ENCODE assay signal across 8 cellular contexts in the genomic region with DNA sequence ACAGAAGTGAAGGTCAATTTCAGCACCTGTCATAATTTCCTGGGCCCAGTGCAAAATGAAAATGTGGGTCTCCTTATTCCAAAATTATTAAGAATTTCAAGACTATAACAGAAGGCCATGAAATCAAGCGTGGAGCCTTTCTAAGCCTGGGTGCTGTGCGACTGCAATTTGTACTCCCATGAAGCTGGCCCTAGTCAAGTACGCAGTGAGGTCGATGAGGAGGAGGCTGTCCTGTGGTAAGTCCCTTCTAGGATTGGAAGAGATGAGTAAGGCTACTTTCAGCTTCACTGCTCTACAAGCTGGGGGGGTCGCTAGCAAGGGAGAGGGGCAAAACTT. TPM values are rescaled to one million over a fixed set of nuclear protein-coding genes. Genes with fewer than 3 reads are reported as not detected.
DNase-seq lines count a peak whose midpoint lies in the region; ATAC-seq and TF ChIP-seq lines count a peak whose summit lies in the region.

No MANE protein-coding gene starts in this region.

- no peak for TF ChIP-seq CTCF in SU-DHL-6 (IDR thresholded peaks at IDR 0.05; ENCODE audit: insufficient read depth, low read length, poor library complexity, severe bottlenecking)
- TF ChIP-seq CTCF in gastrocnemius medialis (IDR thresholded peaks at IDR 0.05 in 4 of 5, conservative IDR thresholded peaks at IDR 0.05 in 1 of 5), result no peak

- no peaks in the 10 kb centered on the region for H3K9me3 ChIP-seq in SU-DHL-6 (ENCODE audit: insufficient read depth, low read length)
- H3K9me3 ChIP-seq in gastrocnemius medialis, result no peaks in the 10 kb centered on the region

- H3K4me2 ChIP-seq in SU-DHL-6 (ENCODE audit: low read depth, low read length, poor library complexity, severe bottlenecking), result peak overlapping the region; percentile 91

- H2AFZ ChIP-seq in SU-DHL-6 (ENCODE audit: low read depth, low read length, severe bottlenecking), result peak overlapping the region; percentile 98

- no peaks in the 10 kb centered on the region for H3K9me2 ChIP-seq in SU-DHL-6 (replicated peaks; ENCODE audit: insufficient read depth, low read length)

- H3K4me1 Mint-ChIP-seq in T-helper 2 cell treated with Interferon-gamma antibody and Interleukin-4, amounts not matched to agents 5 μg/mL and 100 μg/mL, for 36 hours (ENCODE audit: low read depth), result peaks cover 27% of the 10 kb centered on the region

- H3K27me3 ChIP-seq in SU-DHL-6 (ENCODE audit: low read length), result no peaks in the 10 kb centered on the region
- H3K27me3 ChIP-seq in gastrocnemius medialis, result no peaks in the 10 kb centered on the region

- H3K9me3 Mint-ChIP-seq in T-helper 2 cell treated with Interferon-gamma antibody and Interleukin-4, amounts not matched to agents 5 μg/mL and 100 μg/mL, for 36 hours, result no peaks in the 10 kb centered on the region

- no peak for TF ChIP-seq POLR2A in gastrocnemius medialis (IDR thresholded peaks at IDR 0.05)

- peak overlapping the region; percentile 96 for H3K27ac Mint-ChIP-seq in T-helper 2 cell treated with Interferon-gamma antibody and Interleukin-4, amounts not matched to agents 5 μg/mL and 100 μg/mL, for 36 hours

- no peaks in the 10 kb centered on the region for H3F3A ChIP-seq in SU-DHL-6 (ENCODE audit: insufficient read depth)

- H3K27me3 Mint-ChIP-seq in T-helper 2 cell treated with Interferon-gamma antibody and Interleukin-4, amounts not matched to agents 5 μg/mL and 100 μg/mL, for 36 hours (ENCODE audit: low read depth), result no peaks in the 10 kb centered on the region

- in situ Hi-C loops in gastrocnemius medialis (cut with MboI; ENCODE audit: low sequenced_read_pairs in 4 of 4), result no loop called here

- peak; percentile 35 for ATAC-seq in Right ventricle myocardium superior (ENCODE audit: poor library complexity)
- ATAC-seq in gastrocnemius medialis, result peak; percentile 63

- peaks cover 14% of the 10 kb centered on the region for H3K36me3 Mint-ChIP-seq in T-helper 2 cell treated with Interferon-gamma antibody and Interleukin-4, amounts not matched to agents 5 μg/mL and 100 μg/mL, for 36 hours (ENCODE audit: low read depth)

- no peaks in the 10 kb centered on the region for H4K20me1 ChIP-seq in SU-DHL-6 (ENCODE audit: low read depth, low read length)

- H3K4me1 ChIP-seq in gastrocnemius medialis, result peaks cover 16 to 20% of the 10 kb centered on the region in 2 donors

- H3K4me3 ChIP-seq in SU-DHL-6 (ENCODE audit: insufficient read depth, low read length, poor library complexity, severe bottlenecking) (peak overlapping the region; percentile 90), gastrocnemius medialis (peak overlapping the region; percentile 85 to 97 (median 88))

- H3K4me3 Mint-ChIP-seq in T-helper 2 cell treated with Interferon-gamma antibody and Interleukin-4, amounts not matched to agents 5 μg/mL and 100 μg/mL, for 36 hours, result peak overlapping the region; percentile 94

- H3K79me2 ChIP-seq in SU-DHL-6 (ENCODE audit: insufficient read depth, low read length), result peaks cover 32% of the 10 kb centered on the region

- H3K27ac ChIP-seq in SU-DHL-6 (ENCODE audit: low read depth, low read length), result no peak overlapping the region
- H3K27ac ChIP-seq in gastrocnemius medialis, result peak overlapping the region; percentile 86 to 94 (median 90)

- intact Hi-C loops in Right ventricle myocardium superior (cut with DNase I) (no loop called here), gastrocnemius medialis (cut with DNase I; ENCODE audit: low total_unique reads) (loop anchor here (2.0 kb wide), 1 partner anchor 30 kb away; a partner anchor contains a TSS)

- H3K9ac ChIP-seq in SU-DHL-6 (ENCODE audit: low read length), result peak overlapping the region; percentile 88; the same call in 1 of the 2 replicates

- no peak for DNase-seq in T-helper 2 cell treated with Interferon-gamma antibody and Interleukin-4, amounts not matched to agents 5 μg/mL and 100 μg/mL, for 36 hours (ENCODE audit: low spot score)
- DNase-seq in T-helper 2 cell (no peak), Right ventricle myocardium superior (no peak), gastrocnemius medialis (no peak), NCI-H1105 treated with DMSO at 0.1 percent for 48 hours (lab: John Stamatoyannopoulos, UW) (no peak), mesenteric fat pad (ENCODE audit: low spot score) (no peak), AG08396 (ENCODE audit: low spot score) (no peak)

- H3K36me3 ChIP-seq in SU-DHL-6 (ENCODE audit: low read length) (peaks cover 5% of the 10 kb centered on the region), gastrocnemius medialis (peaks cover 0 to 19% of the 10 kb centered on the region in 2 donors)

RNA-seq across cellular contexts. Expression of a gene that starts 0.4 kb away (rescaled TPM):
- 78.1 TPM for total RNA-seq in Right ventricle myocardium superior
- 10 to 100 TPM; 39.9 to 83.5 (median 70.6) TPM for total RNA-seq in gastrocnemius medialis
- 49.7 TPM for total RNA-seq in mesenteric fat pad

RNA-seq across cellular contexts. Expression of a gene that starts 7.3 kb away (rescaled TPM):
- total RNA-seq in Right ventricle myocardium superior (5.1 TPM), gastrocnemius medialis (under 1 TPM in 1 of 4 donors, not detected in 3; 0.31 TPM), mesenteric fat pad (0.29 TPM)

RNA-seq across cellular contexts. Expression of a gene that starts 20.8 kb away (rescaled TPM):
- total RNA-seq in Right ventricle myocardium superior (10.4 TPM), gastrocnemius medialis (10 to 100 TPM; 13.7 to 20.4 (median 16.9) TPM), mesenteric fat pad (13.0 TPM)

RNA-seq across cellular contexts. Expression of a gene that starts 31.0 kb away (rescaled TPM):
- 15.7 TPM for total RNA-seq in Right ventricle myocardium superior
- total RNA-seq in gastrocnemius medialis, result 10 to 100 TPM in 1 of 4 donors, 1 to 10 TPM in 3; 8.9 to 10.0 (median 9.8) TPM
- 28.5 TPM for total RNA-seq in mesenteric fat pad

RNA-seq across cellular contexts. Expression of a gene that starts 39.2 kb away (rescaled TPM):
- total RNA-seq in Right ventricle myocardium superior (0.35 TPM), gastrocnemius medialis (under 1 TPM in 1 of 4 donors, not detected in 3; 0.15 TPM), mesenteric fat pad (not detected)
